ENCODE assay signal across 28 cellular contexts in genomic region chr4:99690472-99690871, GRCh38. TPM values are rescaled to one million over a fixed set of nuclear protein-coding genes. Genes with fewer than 3 reads are reported as not detected.
"Had no signal": no experiment of that assay in that cellular context is flagged by ENCODE, and none has a peak within 500 bp of the region (broad histone marks: within the 10 kb centered on the region; RNA-seq: fewer than 3 reads in every experiment).

No MANE protein-coding gene starts in this region.

- H3K27ac ChIP-seq: stomach, suprapubic skin, testis, thoracic aorta, thyroid gland, tibial artery, tibial nerve, transverse colon, upper lobe of left lung, upper lobe of right lung, uterus, vagina had no signal

- H3K36me3 ChIP-seq: stomach, suprapubic skin, thoracic aorta, thyroid gland, tibial artery, tibial nerve, transverse colon, upper lobe of left lung, upper lobe of right lung, uterus, vagina had no signal

- H3K27ac Mint-ChIP-seq: stimulated activated memory B cell treated with anti-CD40 and anti-IgM and Interleukin-4, amounts not matched to agents 10 μg/mL and 1 μg/mL and 100 μg/mL, for 72 hours; stimulated activated naive B cell treated with anti-CD40 and anti-IgM and Interleukin-4, amounts not matched to agents 10 μg/mL and 1 μg/mL and 100 μg/mL, for 72 hours; stimulated activated naive CD8-positive, alpha-beta T cell treated with anti-CD3 and anti-CD28 coated beads, Interleukin-15, amount 100 ng/mL, for 72 hours; stimulated activated naive CD8-positive, alpha-beta T cell treated with anti-CD3 and anti-CD28 coated beads, Interleukin-15, Interleukin-2, amounts not matched to agents 100 ng/mL and 50 ng/mL, for 24 hours; type B pancreatic cell had no signal

- ATAC-seq: stimulated activated memory B cell treated with anti-CD40 and anti-IgM and Interleukin-4, amounts not matched to agents 10 μg/mL and 1 μg/mL and 100 μg/mL, for 72 hours; stimulated activated naive B cell treated with anti-CD40 and anti-IgM and Interleukin-4, amounts not matched to agents 10 μg/mL and 1 μg/mL and 100 μg/mL, for 72 hours; stimulated activated naive CD8-positive, alpha-beta T cell treated with anti-CD3 and anti-CD28 coated beads, Interleukin-15, amount 100 ng/mL, for 72 hours; stimulated activated naive CD8-positive, alpha-beta T cell treated with anti-CD3 and anti-CD28 coated beads, Interleukin-15, Interleukin-2, amounts not matched to agents 100 U/mL and 50 U/mL, for 24 hours; upper lobe of right lung had no signal

- H3K36me3 Mint-ChIP-seq: type B pancreatic cell had no signal

- H3K4me1 ChIP-seq: stomach, suprapubic skin, testis, thyroid gland, tibial artery, tibial nerve, transverse colon, upper lobe of left lung, upper lobe of right lung, uterus, vagina had no signal

- DNase-seq: stimulated activated CD4-positive, alpha-beta T cell treated with anti-CD3 and anti-CD28 coated beads, Interleukin-2, amount 100 ng/mL, for 48 hours; stimulated activated CD4-positive, alpha-beta T cell treated with anti-CD3 and anti-CD28 coated beads, Interleukin-4, amount 100 ng/mL, for 1 hour; stimulated activated CD4-positive, alpha-beta T cell treated with anti-CD3 and anti-CD28 coated beads, Interleukin-4, amount 100 ng/mL, for 24 hours; stimulated activated CD4-positive, alpha-beta T cell treated with anti-CD3 and anti-CD28 coated beads, Interleukin-4, amount 100 ng/mL, for 4 hours; stimulated activated CD8-positive, alpha-beta memory T cell treated with anti-CD3 and anti-CD28 coated beads, Interleukin-4, amount 100 ng/mL, for 48 hours; stimulated activated naive B cell treated with anti-CD40 and anti-IgM and Interleukin-4, amounts not matched to agents 10 μg/mL and 1 μg/mL and 100 μg/mL, for 72 hours; stimulated activated naive CD4-positive, alpha-beta T cell; stimulated activated naive CD4-positive, alpha-beta T cell treated with Interleukin-2 at 50 U/mL for 16 hours; stimulated activated naive CD8-positive, alpha-beta T cell treated with anti-CD3 and anti-CD28 coated beads, Interleukin-15, amount 100 ng/mL, for 72 hours; stimulated activated naive CD8-positive, alpha-beta T cell treated with anti-CD3 and anti-CD28 coated beads, Interleukin-15, Interleukin-2, amounts not matched to agents 100 U/mL and 50 U/mL, for 24 hours; stomach; substantia nigra; testis; thyroid gland; tibial artery; transverse colon; trophoblast cell; upper lobe of left lung; upper lobe of right lung; uterus had no signal

- H3K4me3 Mint-ChIP-seq: stimulated activated memory B cell treated with anti-CD40 and anti-IgM and Interleukin-4, amounts not matched to agents 10 μg/mL and 1 μg/mL and 100 μg/mL, for 72 hours; stimulated activated naive B cell treated with anti-CD40 and anti-IgM and Interleukin-4, amounts not matched to agents 10 μg/mL and 1 μg/mL and 100 μg/mL, for 72 hours; stimulated activated naive CD8-positive, alpha-beta T cell treated with anti-CD3 and anti-CD28 coated beads, Interleukin-15, amount 100 ng/mL, for 72 hours; stimulated activated naive CD8-positive, alpha-beta T cell treated with anti-CD3 and anti-CD28 coated beads, Interleukin-15, Interleukin-2, amounts not matched to agents 100 ng/mL and 50 ng/mL, for 24 hours; type B pancreatic cell had no signal

- H3K27me3 ChIP-seq: stomach, suprapubic skin, testis, thyroid gland, tibial artery, tibial nerve, transverse colon, upper lobe of left lung, upper lobe of right lung, uterus, vagina had no signal

- H3K4me1 Mint-ChIP-seq: stimulated activated memory B cell treated with anti-CD40 and anti-IgM and Interleukin-4, amounts not matched to agents 10 μg/mL and 1 μg/mL and 100 μg/mL, for 72 hours; stimulated activated naive B cell treated with anti-CD40 and anti-IgM and Interleukin-4, amounts not matched to agents 10 μg/mL and 1 μg/mL and 100 μg/mL, for 72 hours; stimulated activated naive CD8-positive, alpha-beta T cell treated with anti-CD3 and anti-CD28 coated beads, Interleukin-15, amount 100 ng/mL, for 72 hours had no signal

- H3K4me3 ChIP-seq: stomach, suprapubic skin, testis, thoracic aorta, thyroid gland, tibial artery, tibial nerve, transverse colon, upper lobe of left lung, upper lobe of right lung, uterus, vagina had no signal

- H3K9me3 ChIP-seq: testis, thyroid gland, transverse colon had no signal

RNA-seq across cellular contexts. Expression of gene C4orf54, which starts 32.8 kb away (rescaled TPM):
- total RNA-seq: suprapubic skin, tibial nerve, transverse colon, upper lobe of right lung, ureter, vagina had no signal
